Comparison of ENCODE assay signal across 10 cellular contexts in genomic region chr15:80996247-80996646, GRCh38. TPM values are rescaled to one million over a fixed set of nuclear protein-coding genes. Genes with fewer than 3 reads are reported as not detected.
DNase-seq lines count a peak whose midpoint lies in the region; ATAC-seq and TF ChIP-seq lines count a peak whose summit lies in the region.
"Had no signal": no experiment of that assay in that cellular context is flagged by ENCODE, and none has a peak within 500 bp of the region (broad histone marks: within the 10 kb centered on the region; RNA-seq: fewer than 3 reads in every experiment).

No MANE protein-coding gene starts in this region.

- 96 to 97% methylated on average over 1 of the region's 1 CpG for WGBS in testis, 2 donors

- peaks cover 36% of the 10 kb centered on the region for H3K4me1 Mint-ChIP-seq in activated CD8-positive, alpha-beta memory T cell treated with anti-CD3 and anti-CD28 coated beads, Interleukin-2, amount 10 ng/mL, durations not matched to agents 7 days and 5 days
- peaks cover 15% of the 10 kb centered on the region for H3K4me1 Mint-ChIP-seq in endothelial cell (ENCODE audit: unreplicated experiment)

- H3K4me1 ChIP-seq in testis = no peaks in the 10 kb centered on the region

- no peak for TF ChIP-seq POLR2A in testis (IDR thresholded peaks at IDR 0.05)

- no peaks in the 10 kb centered on the region for H3K9me3 Mint-ChIP-seq in activated CD8-positive, alpha-beta memory T cell treated with anti-CD3 and anti-CD28 coated beads, Interleukin-2, amount 10 ng/mL, durations not matched to agents 7 days and 5 days (ENCODE audit: low read depth)
- no peaks in the 10 kb centered on the region for H3K9me3 Mint-ChIP-seq in endothelial cell (ENCODE audit: unreplicated experiment)

- no peak for ATAC-seq in activated CD8-positive, alpha-beta memory T cell treated with anti-CD3 and anti-CD28 coated beads, Interleukin-2, amount 10 ng/mL, durations not matched to agents 7 days and 5 days
- ATAC-seq in HG03159 (IDR thresholded peaks at IDR 0.05; ENCODE audit: unreplicated experiment) = no peak

- H3K36me3 Mint-ChIP-seq in activated CD8-positive, alpha-beta memory T cell treated with anti-CD3 and anti-CD28 coated beads, Interleukin-2, amount 10 ng/mL, durations not matched to agents 7 days and 5 days = peaks cover 3% of the 10 kb centered on the region
- no peaks in the 10 kb centered on the region for H3K36me3 Mint-ChIP-seq in endothelial cell (ENCODE audit: low read depth, unreplicated experiment)

- no peak overlapping the region for H3K4me3 ChIP-seq in testis

- no peak overlapping the region for H3K27ac Mint-ChIP-seq in activated CD8-positive, alpha-beta memory T cell treated with anti-CD3 and anti-CD28 coated beads, Interleukin-2, amount 10 ng/mL, durations not matched to agents 7 days and 5 days
- H3K27ac Mint-ChIP-seq in endothelial cell (ENCODE audit: unreplicated experiment) = no peak overlapping the region

- TF ChIP-seq CTCF in endothelial cell (IDR thresholded peaks at IDR 0.05; ENCODE audit: unreplicated experiment) (peak; percentile 62), testis (IDR thresholded peaks at IDR 0.05) (peak in 2 of 3 experiments; percentile 5 to 14)

- CTCF ChIA-PET in activated CD8-positive, alpha-beta memory T cell treated with anti-CD3 and anti-CD28 coated beads, Interleukin-2, amount 10 ng/mL, durations not matched to agents 7 days and 5 days (lab: Charles Lee) = interaction anchor here (1.0 to 7.1 kb wide), 4 partner anchors 110 to 269 kb away, joined by 4 to 52 read pairs (median 4); no protein-coding TSS in a partner anchor

- H3K4me3 Mint-ChIP-seq in activated CD8-positive, alpha-beta memory T cell treated with anti-CD3 and anti-CD28 coated beads, Interleukin-2, amount 10 ng/mL, durations not matched to agents 7 days and 5 days = no peak overlapping the region
- H3K4me3 Mint-ChIP-seq in endothelial cell (ENCODE audit: unreplicated experiment) = no peak overlapping the region

- no peaks in the 10 kb centered on the region for H3K9me3 ChIP-seq in testis

- H3K27me3 ChIP-seq in testis = no peaks in the 10 kb centered on the region

- DNase-seq in activated CD8-positive, alpha-beta memory T cell treated with anti-CD3 and anti-CD28 coated beads, Interleukin-2, amount 10 ng/mL, durations not matched to agents 7 days and 5 days = peak; percentile 45
- no peak for DNase-seq in activated CD8-positive, alpha-beta memory T cell treated with anti-CD3 and anti-CD28 coated beads, Interleukin-2, amount 50 U/mL, for 4 hours
- peak; percentile 64 for DNase-seq in NCI-H82 (lab: John Stamatoyannopoulos, UW)
- no peak for DNase-seq in endothelial cell (ENCODE audit: low spot score)
- no peak for DNase-seq in testis
- no peak for DNase-seq in NCI-H446 treated with DMSO at 0.1 percent for 48 hours (lab: John Stamatoyannopoulos, UW)
- DNase-seq in activated T-cell treated with anti-CD3 and anti-CD28 coated beads for 4 hours = no peak
- DNase-seq: anterior cingulate cortex had no signal

- no peak overlapping the region for H3K27ac ChIP-seq in testis
- H3K27ac ChIP-seq: RWPE1 had no signal

- intact Hi-C loops in testis (cut with DNase I; ENCODE audit: low total_unique reads) = no loop called here

- H3K27me3 Mint-ChIP-seq in activated CD8-positive, alpha-beta memory T cell treated with anti-CD3 and anti-CD28 coated beads, Interleukin-2, amount 10 ng/mL, durations not matched to agents 7 days and 5 days = no peaks in the 10 kb centered on the region
- H3K27me3 Mint-ChIP-seq in endothelial cell (ENCODE audit: unreplicated experiment) = peaks cover 8% of the 10 kb centered on the region

- H3K36me3 ChIP-seq in testis (ENCODE audit: low read depth, missing control alignments) = no peaks in the 10 kb centered on the region

RNA-seq across cellular contexts. Expression of gene TLNRD1, which starts 4.5 kb away (rescaled TPM):
- total RNA-seq in activated CD8-positive, alpha-beta memory T cell treated with anti-CD3 and anti-CD28 coated beads, Interleukin-2, amount 10 ng/mL, durations not matched to agents 7 days and 5 days = 10 to 100 TPM; 31.2 to 32.3 TPM
- 86.0 TPM for total RNA-seq in endothelial cell (ENCODE audit: unreplicated experiment)
- total RNA-seq in testis = 10 to 100 TPM; 11.5 to 14.9 TPM
- polyA plus RNA-seq in testis (ENCODE audit: insufficient read depth, low read depth, low replicate concordance) = 2.6 TPM

RNA-seq across cellular contexts. Expression of gene MESD, which starts 6.6 kb away (rescaled TPM):
- total RNA-seq in activated CD8-positive, alpha-beta memory T cell treated with anti-CD3 and anti-CD28 coated beads, Interleukin-2, amount 10 ng/mL, durations not matched to agents 7 days and 5 days = 10 to 100 TPM; 27.6 to 27.8 TPM
- total RNA-seq in endothelial cell (ENCODE audit: unreplicated experiment) (35.7 TPM), testis (10 to 100 TPM; 38.5 to 39.8 TPM)
- 26.0 TPM for polyA plus RNA-seq in testis (ENCODE audit: insufficient read depth, low read depth, low replicate concordance)

Comparison
In these comparisons a context has a peak if more than half of its experiments do, and no peak if none do; other contexts are left out.
1. DNase-seq: peak in activated CD8-positive, alpha-beta memory T cell treated with anti-CD3 and anti-CD28 coated beads, Interleukin-2, amount 10 ng/mL, durations not matched to agents 7 days and 5 days (single experiment) and NCI-H82 (single experiment); none in activated CD8-positive, alpha-beta memory T cell treated with anti-CD3 and anti-CD28 coated beads, Interleukin-2, amount 50 U/mL, for 4 hours (single experiment), endothelial cell (single experiment), testis (single experiment), NCI-H446 treated with DMSO at 0.1 percent for 48 hours (single experiment) and activated T-cell treated with anti-CD3 and anti-CD28 coated beads for 4 hours (single experiment).